Comparison of ENCODE assay signal across 24 cellular contexts in genomic region chr2:130300258-130300969, GRCh38.
"Had no signal": no experiment of that assay in that cellular context is flagged by ENCODE, and none has a peak within 500 bp of the region (broad histone marks: within the 10 kb centered on the region; RNA-seq: fewer than 3 reads in every experiment).

No MANE protein-coding gene starts in this region.

- H3K9ac ChIP-seq: parathyroid adenoma had no signal

- H3K4me3 ChIP-seq: esophagus muscularis mucosa, gastrocnemius medialis, smooth muscle cell, thoracic aorta, upper lobe of left lung had no signal

- H3K4me1 ChIP-seq: esophagus muscularis mucosa, gastrocnemius medialis, parathyroid adenoma, upper lobe of left lung had no signal

- H2AFZ ChIP-seq: parathyroid adenoma had no signal

- H3K36me3 ChIP-seq: esophagus muscularis mucosa, gastrocnemius medialis, thoracic aorta, upper lobe of left lung had no signal

- FAIRE-seq: astrocyte, colon had no signal

- H3K79me2 ChIP-seq: parathyroid adenoma had no signal

- H3K4me2 ChIP-seq: smooth muscle cell had no signal

- DNase-seq: activated CD4-positive, alpha-beta T cell treated with anti-CD3 and anti-CD28 coated beads, Interleukin-2, amount 50 U/mL, for 48 hours; activated CD8-positive, alpha-beta memory T cell treated with anti-CD3 and anti-CD28 coated beads, Interleukin-2, amount 50 U/mL, for 48 hours; activated naive CD4-positive, alpha-beta T cell treated with Interleukin-2 at 50 U/mL for 16 hours; activated naive CD8-positive, alpha-beta T cell treated with anti-CD3 and anti-CD28 coated beads for 36 hours; activated T-cell treated with anti-CD3 and anti-CD28 coated beads, Interleukin-2, amount 50 U/mL, for 4 hours; central memory CD4-positive, alpha-beta T cell; effector memory CD8-positive, alpha-beta T cell; gastrocnemius medialis; hippocampal formation; islet precursor cell; left cardiac atrium; nucleus accumbens; stimulated activated CD4-positive, alpha-beta T cell treated with anti-CD3 and anti-CD28 coated beads, Interleukin-4, amount 100 ng/mL, for 1 hour; stimulated activated naive CD4-positive, alpha-beta T cell; T-helper 9 cell had no signal

- H3K27ac Mint-ChIP-seq: activated naive CD8-positive, alpha-beta T cell treated with anti-CD3 and anti-CD28 coated beads for 36 hours; effector memory CD8-positive, alpha-beta T cell; nephron had no signal

- H3K4me1 Mint-ChIP-seq: activated naive CD8-positive, alpha-beta T cell treated with anti-CD3 and anti-CD28 coated beads for 36 hours; nephron had no signal

- H3K9me3 Mint-ChIP-seq: activated naive CD8-positive, alpha-beta T cell treated with anti-CD3 and anti-CD28 coated beads for 36 hours; activated T-cell treated with anti-CD3 and anti-CD28 coated beads, Interleukin-2, amount 50 U/mL, for 4 hours; effector memory CD8-positive, alpha-beta T cell; nephron had no signal

- H3K9me3 ChIP-seq: esophagus muscularis mucosa, gastrocnemius medialis, thoracic aorta, upper lobe of left lung had no signal

- H3K4me3 Mint-ChIP-seq: activated naive CD8-positive, alpha-beta T cell treated with anti-CD3 and anti-CD28 coated beads for 36 hours; activated T-cell treated with anti-CD3 and anti-CD28 coated beads, Interleukin-2, amount 50 U/mL, for 4 hours; effector memory CD8-positive, alpha-beta T cell; nephron had no signal

- H3K36me3 Mint-ChIP-seq: activated naive CD8-positive, alpha-beta T cell treated with anti-CD3 and anti-CD28 coated beads for 36 hours had no signal

- ATAC-seq: activated T-cell treated with anti-CD3 and anti-CD28 coated beads, Interleukin-2, amount 50 U/mL, for 4 hours; effector memory CD8-positive, alpha-beta T cell; gastrocnemius medialis; left cardiac atrium; sciatic nerve had no signal

- H3K27ac ChIP-seq: esophagus muscularis mucosa, gastrocnemius medialis, parathyroid adenoma, thoracic aorta, upper lobe of left lung had no signal

- H3K27me3 ChIP-seq: upper lobe of left lung had no signal
